In genomic region chr12:11823593-11823992, GRCh38 we compare ENCODE assay signal across 18 cellular contexts.
DNase-seq lines count a peak whose midpoint lies in the region; ATAC-seq and TF ChIP-seq lines count a peak whose summit lies in the region.
"Had no signal": no experiment of that assay in that cellular context is flagged by ENCODE, and none has a peak within 500 bp of the region (broad histone marks: within the 10 kb centered on the region; RNA-seq: fewer than 3 reads in every experiment).

No MANE protein-coding gene starts in this region.

- H3K4me3 Mint-ChIP-seq in GM23338 (no peak overlapping the region), neural crest cell (no peak overlapping the region)
- H3K4me3 Mint-ChIP-seq in activated naive CD8-positive, alpha-beta T cell treated with anti-CD3 and anti-CD28 coated beads for 36 hours = no peak overlapping the region

- H3K27me3 ChIP-seq in BLaER1 (no peaks in the 10 kb centered on the region), GM23338 (ENCODE audit: insufficient read depth) (no peaks in the 10 kb centered on the region)

- H3K9me3 Mint-ChIP-seq in GM23338 (no peaks in the 10 kb centered on the region), neural crest cell (no peaks in the 10 kb centered on the region)
- H3K9me3 Mint-ChIP-seq in activated naive CD8-positive, alpha-beta T cell treated with anti-CD3 and anti-CD28 coated beads for 36 hours = peaks cover 3% of the 10 kb centered on the region

- H3K27me3 Mint-ChIP-seq in GM23338 (ENCODE audit: insufficient read depth, low read depth, poor library complexity) (peaks cover 11% of the 10 kb centered on the region), neural crest cell (ENCODE audit: low read depth) (no peaks in the 10 kb centered on the region)
- H3K27me3 Mint-ChIP-seq in activated naive CD8-positive, alpha-beta T cell treated with anti-CD3 and anti-CD28 coated beads for 36 hours = no peaks in the 10 kb centered on the region

- H3K4me1 ChIP-seq in BLaER1 (peaks cover 56% of the 10 kb centered on the region), GM23338 (ENCODE audit: insufficient read depth) (peaks cover 59% of the 10 kb centered on the region)

- H3K4me3 ChIP-seq in BLaER1 = no peak overlapping the region
- no peak overlapping the region for H3K4me3 ChIP-seq in GM23338

- DNase-seq in GM23338 (ENCODE audit: low spot score) = no peak
- no peak for DNase-seq in activated naive CD8-positive, alpha-beta T cell treated with anti-CD3 and anti-CD28 coated beads for 36 hours
- DNase-seq in neural crest cell (ENCODE audit: low read depth, low spot score) = no peak
- no peak for DNase-seq in kidney tubule cell (ENCODE audit: low spot score)
- no peak for DNase-seq in OCI-M2 (lab: John Stamatoyannopoulos, UW; ENCODE audit: unreplicated experiment)
- DNase-seq: activated CD4-positive, alpha-beta T cell treated with anti-CD3 and anti-CD28 coated beads for 1 hour; activated T-cell treated with anti-CD3 and anti-CD28 coated beads for 4 hours; KBM-7; left colon; midbrain; NCI-H2081; NCI-H524; nucleus accumbens; right cardiac atrium; Right ventricle myocardium superior had no signal

- H3K36me3 Mint-ChIP-seq in GM23338 (ENCODE audit: low read depth) (no peaks in the 10 kb centered on the region), neural crest cell (ENCODE audit: low read depth) (peaks cover 3% of the 10 kb centered on the region)
- peaks cover 22% of the 10 kb centered on the region for H3K36me3 Mint-ChIP-seq in activated naive CD8-positive, alpha-beta T cell treated with anti-CD3 and anti-CD28 coated beads for 36 hours

- no peaks in the 10 kb centered on the region for H3F3A ChIP-seq in GM23338 (replicated peaks; ENCODE audit: low read depth)

- no peak for TF ChIP-seq CTCF in GM23338 (conservative IDR thresholded peaks at IDR 0.05; ENCODE audit: low read depth in 2 of 2)
- TF ChIP-seq CTCF in neural crest cell (conservative IDR thresholded peaks at IDR 0.05) = no peak

- H3K27ac ChIP-seq in BLaER1 (0 out of 2 replicates have a peak overlapping the region, but pooled peaks have one; percentile 35), GM23338 (ENCODE audit: low read depth) (no peak overlapping the region; the same call in 1 of the 2 replicates)

- H3K27ac Mint-ChIP-seq in GM23338 = 0 out of 2 replicates have a peak overlapping the region, but pooled peaks have one; percentile 64
- peak overlapping the region; percentile 66 for H3K27ac Mint-ChIP-seq in activated naive CD8-positive, alpha-beta T cell treated with anti-CD3 and anti-CD28 coated beads for 36 hours
- peak overlapping the region; percentile 37 for H3K27ac Mint-ChIP-seq in neural crest cell (ENCODE audit: unreplicated experiment)

- H4K20me1 ChIP-seq in BLaER1 (no peaks in the 10 kb centered on the region), GM23338 (replicated peaks; ENCODE audit: insufficient read depth) (no peaks in the 10 kb centered on the region)

- H3K4me1 Mint-ChIP-seq in GM23338 (peaks cover 32% of the 10 kb centered on the region), neural crest cell (peaks cover 30% of the 10 kb centered on the region)
- peaks cover 38% of the 10 kb centered on the region for H3K4me1 Mint-ChIP-seq in activated naive CD8-positive, alpha-beta T cell treated with anti-CD3 and anti-CD28 coated beads for 36 hours

- no peak overlapping the region for H3K9ac ChIP-seq in BLaER1

- no peaks in the 10 kb centered on the region for H3K9me2 ChIP-seq in GM23338 (ENCODE audit: insufficient read depth)

- no peak overlapping the region for H2AFZ ChIP-seq in GM23338

- peaks cover 13% of the 10 kb centered on the region for H3K9me3 ChIP-seq in BLaER1

- H3K36me3 ChIP-seq in BLaER1 (peaks cover 74% of the 10 kb centered on the region), GM23338 (ENCODE audit: insufficient read depth) (0 out of 2 replicates have a peak, but pooled peaks cover 5% of the 10 kb centered on the region)

- H3K4me2 ChIP-seq in BLaER1 (no peak overlapping the region), GM23338 (no peak overlapping the region)

- no peak for ATAC-seq in GM23338
- no peak for ATAC-seq in GM19395 (IDR thresholded peaks at IDR 0.05; ENCODE audit: unreplicated experiment)
- no peak for ATAC-seq in GM18870 (IDR thresholded peaks at IDR 0.05; ENCODE audit: unreplicated experiment)
- ATAC-seq: left colon, right cardiac atrium had no signal

- H3K79me2 ChIP-seq in GM23338 (replicated peaks; ENCODE audit: insufficient read depth) = no peaks in the 10 kb centered on the region

TF ChIP-seq in GM23338, 12 proteins besides CTCF, POLR2A, EP300 and RAD21:
- TF ChIP-seq JUNB (IDR thresholded peaks at IDR 0.05; ENCODE audit: unreplicated experiment) (no peak), NANOG (IDR thresholded peaks at IDR 0.05; ENCODE audit: borderline replicate concordance) (no peak), EZH2 (IDR thresholded peaks at IDR 0.05; ENCODE audit: low read depth, unreplicated experiment) (no peak), STAT1 (IDR thresholded peaks at IDR 0.05; ENCODE audit: unreplicated experiment) (no peak), POLR2AphosphoS5 (IDR thresholded peaks at IDR 0.05; ENCODE audit: low read depth) (no peak), ZNF114 (CRISPR knock-in tag; IDR thresholded peaks at IDR 0.05) (no peak), ZNF331 (CRISPR knock-in tag; IDR thresholded peaks at IDR 0.05; ENCODE audit: low read depth) (no peak), CREB1 (CRISPR knock-in tag; IDR thresholded peaks at IDR 0.05; ENCODE audit: low read depth) (no peak), EZH2phosphoT487 (IDR thresholded peaks at IDR 0.05; ENCODE audit: unreplicated experiment) (no peak)
- TF ChIP-seq, protein P1, sequence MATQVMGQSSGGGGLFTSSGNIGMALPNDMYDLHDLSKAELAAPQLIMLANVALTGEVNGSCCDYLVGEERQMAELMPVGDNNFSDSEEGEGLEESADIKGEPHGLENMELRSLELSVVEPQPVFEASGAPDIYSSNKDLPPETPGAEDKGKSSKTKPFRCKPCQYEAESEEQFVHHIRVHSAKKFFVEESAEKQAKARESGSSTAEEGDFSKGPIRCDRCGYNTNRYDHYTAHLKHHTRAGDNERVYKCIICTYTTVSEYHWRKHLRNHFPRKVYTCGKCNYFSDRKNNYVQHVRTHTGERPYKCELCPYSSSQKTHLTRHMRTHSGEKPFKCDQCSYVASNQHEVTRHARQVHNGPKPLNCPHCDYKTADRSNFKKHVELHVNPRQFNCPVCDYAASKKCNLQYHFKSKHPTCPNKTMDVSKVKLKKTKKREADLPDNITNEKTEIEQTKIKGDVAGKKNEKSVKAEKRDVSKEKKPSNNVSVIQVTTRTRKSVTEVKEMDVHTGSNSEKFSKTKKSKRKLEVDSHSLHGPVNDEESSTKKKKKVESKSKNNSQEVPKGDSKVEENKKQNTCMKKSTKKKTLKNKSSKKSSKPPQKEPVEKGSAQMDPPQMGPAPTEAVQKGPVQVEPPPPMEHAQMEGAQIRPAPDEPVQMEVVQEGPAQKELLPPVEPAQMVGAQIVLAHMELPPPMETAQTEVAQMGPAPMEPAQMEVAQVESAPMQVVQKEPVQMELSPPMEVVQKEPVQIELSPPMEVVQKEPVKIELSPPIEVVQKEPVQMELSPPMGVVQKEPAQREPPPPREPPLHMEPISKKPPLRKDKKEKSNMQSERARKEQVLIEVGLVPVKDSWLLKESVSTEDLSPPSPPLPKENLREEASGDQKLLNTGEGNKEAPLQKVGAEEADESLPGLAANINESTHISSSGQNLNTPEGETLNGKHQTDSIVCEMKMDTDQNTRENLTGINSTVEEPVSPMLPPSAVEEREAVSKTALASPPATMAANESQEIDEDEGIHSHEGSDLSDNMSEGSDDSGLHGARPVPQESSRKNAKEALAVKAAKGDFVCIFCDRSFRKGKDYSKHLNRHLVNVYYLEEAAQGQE (IDR thresholded peaks at IDR 0.05; ENCODE audit: unreplicated experiment) = no peak
- TF ChIP-seq, protein P2, sequence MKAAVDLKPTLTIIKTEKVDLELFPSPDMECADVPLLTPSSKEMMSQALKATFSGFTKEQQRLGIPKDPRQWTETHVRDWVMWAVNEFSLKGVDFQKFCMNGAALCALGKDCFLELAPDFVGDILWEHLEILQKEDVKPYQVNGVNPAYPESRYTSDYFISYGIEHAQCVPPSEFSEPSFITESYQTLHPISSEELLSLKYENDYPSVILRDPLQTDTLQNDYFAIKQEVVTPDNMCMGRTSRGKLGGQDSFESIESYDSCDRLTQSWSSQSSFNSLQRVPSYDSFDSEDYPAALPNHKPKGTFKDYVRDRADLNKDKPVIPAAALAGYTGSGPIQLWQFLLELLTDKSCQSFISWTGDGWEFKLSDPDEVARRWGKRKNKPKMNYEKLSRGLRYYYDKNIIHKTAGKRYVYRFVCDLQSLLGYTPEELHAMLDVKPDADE (IDR thresholded peaks at IDR 0.05) = no peak
